ENCODE assay signal across 10 cellular contexts in genomic region chr11:62245271-62245753, GRCh38. TPM values are rescaled to one million over a fixed set of nuclear protein-coding genes. Genes with fewer than 3 reads are reported as not detected.
DNase-seq lines count a peak whose midpoint lies in the region; ATAC-seq and TF ChIP-seq lines count a peak whose summit lies in the region.
"Had no signal": no experiment of that assay in that cellular context is flagged by ENCODE, and none has a peak within 500 bp of the region (broad histone marks: within the 10 kb centered on the region; RNA-seq: fewer than 3 reads in every experiment).

No MANE protein-coding gene starts in this region.

- no peak overlapping the region for H4K91ac ChIP-seq in H9 (ENCODE audit: insufficient read length, low read depth, low read length)

- H3K4me3 Mint-ChIP-seq in H9, result no peak overlapping the region
- H3K4me3 Mint-ChIP-seq in natural killer cell, result no peak overlapping the region

- H2BK120ac ChIP-seq in H9 (ENCODE audit: low read depth, low read length, poor library complexity, severe bottlenecking), result no peak overlapping the region

- no peaks in the 10 kb centered on the region for H4K20me1 ChIP-seq in H9 (ENCODE audit: control insufficient read depth, insufficient read depth, insufficient read length)

- H2AK5ac ChIP-seq in H9 (ENCODE audit: insufficient read length, low read length), result no peak overlapping the region

- H3K9me3 ChIP-seq in A673 (ENCODE audit: low read depth, low read length, poor library complexity, severe bottlenecking) (no peaks in the 10 kb centered on the region), H9 (ENCODE audit: control insufficient read depth, low read depth, low read length) (no peaks in the 10 kb centered on the region)

- no peak overlapping the region for H3T11ph ChIP-seq in H9 (ENCODE audit: low read length)

- H3K79me1 ChIP-seq in H9 (ENCODE audit: insufficient read depth, low read depth, low read length, poor library complexity, severe bottlenecking), result no peaks in the 10 kb centered on the region

- H2BK12ac ChIP-seq in H9 (ENCODE audit: insufficient read length, low read depth, low read length), result no peak overlapping the region

- no peak overlapping the region for H3K4me3 ChIP-seq in A673 (ENCODE audit: low read depth, low read length, poor library complexity, severe bottlenecking)

- TF ChIP-seq CTCF in A673 (conservative IDR thresholded peaks at IDR 0.05; ENCODE audit: low read depth, low read length), result peak; percentile 54
- TF ChIP-seq CTCF in H9 (conservative IDR thresholded peaks at IDR 0.05), result peak; percentile 70
- TF ChIP-seq CTCF in natural killer cell (IDR thresholded peaks at IDR 0.05), result no peak

- intact Hi-C loops in A673 (cut with micrococcal nuclease; ENCODE audit: unreplicated experiment) (no loop called here), natural killer cell (cut with micrococcal nuclease) (no loop called here)

- H3K9ac ChIP-seq in H9 (ENCODE audit: extremely low read depth, insufficient read length, low read length), result no peak overlapping the region

- H4K8ac ChIP-seq in H9 (replicated peaks; ENCODE audit: insufficient read length, low read depth, low read length), result no peak overlapping the region

- H3K4ac ChIP-seq in H9 (ENCODE audit: low read depth, low read length), result no peak overlapping the region

- peak; percentile 35 for DNase-seq in A673 (ENCODE audit: low spot score)
- peak; percentile 76 for DNase-seq in H9
- DNase-seq in iPS-NIHi11 (ENCODE audit: low spot score), result peak; percentile 61
- DNase-seq in HPDE6-E6E7 (ENCODE audit: extremely low spot score), result no peak
- DNase-seq in natural killer cell, result no peak

- CTCF ChIA-PET in A673 (lab: Charles Lee), result interaction anchor here (0.6 kb wide), 2 partner anchors 95 to 387 kb away, joined by 3 read pairs; no protein-coding TSS in a partner anchor

- H3K4me1 ChIP-seq in A673 (ENCODE audit: insufficient read depth, low read length, poor library complexity, severe bottlenecking), result no peaks in the 10 kb centered on the region
- no peaks in the 10 kb centered on the region for H3K4me1 ChIP-seq in H9 (ENCODE audit: insufficient read depth, low read length)

- peak overlapping the region in 1 of 3 experiments; percentile 9; a peak in 2 of 7 replicates for H3K27ac Mint-ChIP-seq in H9
- no peak overlapping the region for H3K27ac Mint-ChIP-seq in natural killer cell

- H2BK15ac ChIP-seq in H9 (ENCODE audit: low read depth, low read length), result no peak overlapping the region

- no peaks in the 10 kb centered on the region for H3K23me2 ChIP-seq in H9 (ENCODE audit: insufficient read length, low read depth, low read length, poor library complexity, severe bottlenecking)

- no peak overlapping the region for H3K27ac ChIP-seq in A673 (ENCODE audit: low read depth, low read length, poor library complexity, severe bottlenecking)
- no peak overlapping the region for H3K27ac ChIP-seq in H9 (ENCODE audit: insufficient read length, low read depth, low read length)

- no peak overlapping the region for H4K5ac ChIP-seq in H9 (ENCODE audit: insufficient read length, low read depth, low read length)

- no peak overlapping the region for H2BK20ac ChIP-seq in H9 (ENCODE audit: low read depth, low read length, poor library complexity, severe bottlenecking)

- H3K9me3 Mint-ChIP-seq in H9 (peaks cover 10 to 11% of the 10 kb centered on the region in 2 experiments; a peak in 4 of 5 replicates), natural killer cell (peaks cover 6 to 8% of the 10 kb centered on the region in 2 donors)

- no peak overlapping the region for H3K23ac ChIP-seq in H9 (ENCODE audit: insufficient read length, low read depth, low read length)

- POLR2A ChIA-PET in A673 (lab: Charles Lee; ENCODE audit: low non-redundant PET), result no interaction called here

- peaks cover 1% of the 10 kb centered on the region; the same call in 1 of the 2 replicates for H3K79me2 ChIP-seq in H9 (ENCODE audit: insufficient read depth, low read length)

- H3K56ac ChIP-seq in H9 (ENCODE audit: insufficient read length, low read depth, low read length), result no peak overlapping the region

- H3K14ac ChIP-seq in H9 (ENCODE audit: insufficient read depth, low read length), result no peak overlapping the region

- H3K27me3 Mint-ChIP-seq in H9 (ENCODE audit: low read depth) (peaks cover 16% of the 10 kb centered on the region), natural killer cell (ENCODE audit: low read depth in 2 of 2) (peaks cover 11 to 47% of the 10 kb centered on the region in 2 donors)

- H3K18ac ChIP-seq in H9 (ENCODE audit: insufficient read length, low read depth, low read length), result no peak overlapping the region

- ATAC-seq in SK-N-SH treated with all-trans-retinoic acid at 6 μM for 48 hours (peak; percentile 83), GM21423 (IDR thresholded peaks at IDR 0.05; ENCODE audit: unreplicated experiment) (no peak), HG02870 (IDR thresholded peaks at IDR 0.05; ENCODE audit: unreplicated experiment) (no peak), natural killer cell (no peak)

- H3K27me3 ChIP-seq in A673 (replicated peaks; ENCODE audit: insufficient read depth, low read depth, low read length, poor library complexity), result peaks cover 18% of the 10 kb centered on the region
- no peaks in the 10 kb centered on the region for H3K27me3 ChIP-seq in H9 (ENCODE audit: insufficient read depth, low read length)

- H3K4me1 Mint-ChIP-seq in H9 (peaks cover 5 to 13% of the 10 kb centered on the region in 2 experiments; a peak in 2 of 4 replicates), natural killer cell (no peaks in the 10 kb centered on the region)

- H3K36me3 Mint-ChIP-seq in H9 (ENCODE audit: insufficient read depth in 1 of 3, low read depth in 3 of 3), result no peaks in the 10 kb centered on the region
- peaks cover 12% of the 10 kb centered on the region for H3K36me3 Mint-ChIP-seq in natural killer cell

- BruUV-seq in A673 (replicated peaks; lab: Mats Ljungman, UMichigan), result no TSS peak

- no peak overlapping the region for H3K4me2 ChIP-seq in H9 (ENCODE audit: insufficient read depth, insufficient read length, low read length)

- no CpG with 5 or more reads among the region's 6 CpGs for WGBS in H9 (ENCODE audit: extremely low coverage, insufficient read length, low lambda C conversion rate)

- no peak overlapping the region for H2AFZ ChIP-seq in H9 (ENCODE audit: low read length)

- no peaks in the 10 kb centered on the region for H3K36me3 ChIP-seq in A673 (ENCODE audit: insufficient read depth, low read length, poor library complexity, severe bottlenecking)

- no peak overlapping the region for H2BK5ac ChIP-seq in H9 (ENCODE audit: insufficient read length, low read length)

TF ChIP-seq in SK-N-SH treated with all-trans-retinoic acid at 6 μM for 48 hours, 23 proteins besides CTCF, POLR2A, EP300 and RAD21 (continues in another document):
- TF ChIP-seq CSRNP3 (CRISPR knock-in tag; IDR thresholded peaks at IDR 0.05) (no peak), ESRRG (CRISPR knock-in tag; IDR thresholded peaks at IDR 0.05) (no peak), ZNF565 (CRISPR knock-in tag; conservative IDR thresholded peaks at IDR 0.05; ENCODE audit: low read depth) (no peak), OSR1 (CRISPR knock-in tag; IDR thresholded peaks at IDR 0.05) (no peak), ARNTL (CRISPR knock-in tag; IDR thresholded peaks at IDR 0.05; ENCODE audit: borderline replicate concordance, low read depth) (no peak), ZFP3 (CRISPR knock-in tag; IDR thresholded peaks at IDR 0.05) (no peak), SNAI2 (CRISPR knock-in tag; IDR thresholded peaks at IDR 0.05) (no peak), GLIS3 (CRISPR knock-in tag; IDR thresholded peaks at IDR 0.05) (no peak), ZC3H10 (CRISPR knock-in tag; IDR thresholded peaks at IDR 0.05) (no peak), ZNF8 (CRISPR knock-in tag; IDR thresholded peaks at IDR 0.05) (no peak), TSHZ2 (CRISPR knock-in tag; IDR thresholded peaks at IDR 0.05) (no peak)

RNA-seq across cellular contexts. Expression of gene SCGB1D2, which starts 3.3 kb away (rescaled TPM):
- total RNA-seq in A673 (2021), result not detected in 2 replicates
- not detected in 2 replicates for total RNA-seq in H9 (2021)
- not detected for total RNA-seq in natural killer cell
- total RNA-seq: activated CD8-positive, alpha-beta memory T cell treated with anti-CD3 and anti-CD28 coated beads for 36 hours; G401 had no signal

RNA-seq across cellular contexts. Expression of gene SCGB2A2, which starts 24.6 kb away (rescaled TPM):
- not detected in 2 replicates for total RNA-seq in A673 (2021)
- not detected in 2 replicates for total RNA-seq in H9 (2021)
- not detected for total RNA-seq in natural killer cell
- total RNA-seq: activated CD8-positive, alpha-beta memory T cell treated with anti-CD3 and anti-CD28 coated beads for 36 hours; G401 had no signal

RNA-seq across cellular contexts. Expression of gene SCGB2A1, which starts 36.8 kb away (rescaled TPM):
- total RNA-seq in A673 (2021) (not detected in 2 replicates), H9 (2021) (not detected in 2 replicates), natural killer cell (not detected)
- total RNA-seq: activated CD8-positive, alpha-beta memory T cell treated with anti-CD3 and anti-CD28 coated beads for 36 hours; G401 had no signal

RNA-seq across cellular contexts. Expression of gene SCGB1D4, which starts 53.6 kb away (rescaled TPM):
- not detected in 2 replicates for total RNA-seq in A673 (2021)
- not detected in 2 replicates for total RNA-seq in H9 (2021)
- not detected for total RNA-seq in natural killer cell
- total RNA-seq: activated CD8-positive, alpha-beta memory T cell treated with anti-CD3 and anti-CD28 coated beads for 36 hours; G401 had no signal

RNA-seq across cellular contexts. Expression of gene SCGB1D1, which starts 55.3 kb away (rescaled TPM):
- not detected in 2 replicates for total RNA-seq in A673 (2021)
- total RNA-seq in H9 (2021), result not detected in 2 replicates
- not detected for total RNA-seq in natural killer cell
- total RNA-seq: activated CD8-positive, alpha-beta memory T cell treated with anti-CD3 and anti-CD28 coated beads for 36 hours; G401 had no signal

Comparison
In these comparisons a context has a peak if more than half of its experiments do, and no peak if none do; other contexts are left out.
1. DNase-seq: peak in A673 (single experiment), H9 (single experiment) and iPS-NIHi11 (single experiment); none in HPDE6-E6E7 (single experiment) and natural killer cell (single experiment).